ENCODE assay signal across 3 cellular contexts in the genomic region with DNA sequence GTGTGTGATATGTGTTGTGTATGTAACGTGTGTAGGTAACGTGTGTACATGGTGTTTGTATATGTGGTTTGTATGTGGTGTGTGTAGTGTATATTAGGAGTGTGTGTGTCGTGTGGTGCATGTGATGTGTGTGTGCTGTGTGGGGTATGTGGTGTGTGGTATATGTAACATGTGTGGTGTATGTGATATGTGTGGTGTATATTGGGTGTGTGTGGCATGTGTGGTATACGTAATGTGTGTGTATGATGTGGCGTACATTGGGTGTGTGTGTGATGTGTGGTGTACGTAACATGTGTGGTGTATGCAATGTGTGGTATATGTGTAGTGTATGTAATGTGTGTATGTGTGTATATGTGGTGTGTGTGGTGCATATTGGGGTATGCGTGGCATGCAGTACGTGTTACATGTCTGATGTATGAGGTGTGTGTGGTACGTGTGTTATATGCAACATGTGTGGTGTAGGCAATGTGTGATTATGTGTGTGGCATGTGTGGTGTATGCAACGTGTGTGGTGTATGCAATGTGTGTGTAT.
TF ChIP-seq lines count a peak whose summit lies in the region.

No MANE protein-coding gene starts in this region.

TF ChIP-seq in GM12891, 5 proteins besides CTCF, POLR2A, EP300 and RAD21:
- TF ChIP-seq TAF1 (IDR thresholded peaks at IDR 0.05; ENCODE audit: low read depth, low read length) (no peak), PAX5 (IDR thresholded peaks at IDR 0.05; ENCODE audit: insufficient read depth, low read length, severe bottlenecking) (no peak), POLR2AphosphoS5 (IDR thresholded peaks at IDR 0.05; ENCODE audit: low read depth, low read length) (no peak), POU2F2 (IDR thresholded peaks at IDR 0.05; ENCODE audit: low read depth, low read length) (no peak), SPI1 (IDR thresholded peaks at IDR 0.05; ENCODE audit: low read depth, low read length) (no peak)

TF ChIP-seq in IMR-90, 13 proteins besides CTCF, POLR2A, EP300 and RAD21:
- TF ChIP-seq SMC3 (IDR thresholded peaks at IDR 0.05; ENCODE audit: low read depth, low read length) = no peak
- TF ChIP-seq CHD1 (IDR thresholded peaks at IDR 0.05; ENCODE audit: low read depth, low read length) = no peak
- TF ChIP-seq BHLHE40 (IDR thresholded peaks at IDR 0.05; ENCODE audit: low read depth, low read length) = no peak
- TF ChIP-seq, protein P1, sequence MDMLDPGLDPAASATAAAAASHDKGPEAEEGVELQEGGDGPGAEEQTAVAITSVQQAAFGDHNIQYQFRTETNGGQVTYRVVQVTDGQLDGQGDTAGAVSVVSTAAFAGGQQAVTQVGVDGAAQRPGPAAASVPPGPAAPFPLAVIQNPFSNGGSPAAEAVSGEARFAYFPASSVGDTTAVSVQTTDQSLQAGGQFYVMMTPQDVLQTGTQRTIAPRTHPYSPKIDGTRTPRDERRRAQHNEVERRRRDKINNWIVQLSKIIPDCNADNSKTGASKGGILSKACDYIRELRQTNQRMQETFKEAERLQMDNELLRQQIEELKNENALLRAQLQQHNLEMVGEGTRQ (IDR thresholded peaks at IDR 0.05; ENCODE audit: low read depth, low read length) = no peak
- no peak for TF ChIP-seq NFE2L2 (IDR thresholded peaks at IDR 0.05; ENCODE audit: low read depth, low read length)
- no peak for TF ChIP-seq MAZ (IDR thresholded peaks at IDR 0.05; ENCODE audit: borderline replicate concordance, low read depth, low read length)
- TF ChIP-seq MAFK (IDR thresholded peaks at IDR 0.05; ENCODE audit: low read depth, low read length) = no peak
- TF ChIP-seq RFX5 (IDR thresholded peaks at IDR 0.05; ENCODE audit: low read depth, low read length) = no peak
- TF ChIP-seq MXI1 (IDR thresholded peaks at IDR 0.05; ENCODE audit: borderline replicate concordance, low read depth, low read length) = no peak
- TF ChIP-seq RCOR1 (IDR thresholded peaks at IDR 0.05; ENCODE audit: insufficient replicate concordance, low read length) = no peak
- TF ChIP-seq FOS (IDR thresholded peaks at IDR 0.05; ENCODE audit: low read depth, low read length) = no peak

TF ChIP-seq in H1, 55 proteins besides CTCF, POLR2A, EP300 and RAD21:
- TF ChIP-seq, protein P2, sequence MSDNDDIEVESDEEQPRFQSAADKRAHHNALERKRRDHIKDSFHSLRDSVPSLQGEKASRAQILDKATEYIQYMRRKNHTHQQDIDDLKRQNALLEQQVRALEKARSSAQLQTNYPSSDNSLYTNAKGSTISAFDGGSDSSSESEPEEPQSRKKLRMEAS (IDR thresholded peaks at IDR 0.05) = no peak
- TF ChIP-seq NRF1 (IDR thresholded peaks at IDR 0.05; ENCODE audit: low read depth, low read length) = no peak
- no peak for TF ChIP-seq GTF2F1 (IDR thresholded peaks at IDR 0.05; ENCODE audit: borderline replicate concordance, low read depth, low read length)
- TF ChIP-seq FOSL1 (IDR thresholded peaks at IDR 0.05; ENCODE audit: insufficient read depth, low read depth, low read length) = no peak
- no peak for TF ChIP-seq SP2 (IDR thresholded peaks at IDR 0.05; ENCODE audit: low read length)
- TF ChIP-seq ZNF274 (IDR thresholded peaks at IDR 0.05; ENCODE audit: borderline replicate concordance, extremely low read depth, low read length) = no peak
- no peak for TF ChIP-seq CEBPB (IDR thresholded peaks at IDR 0.05; ENCODE audit: low read depth, low read length)
- TF ChIP-seq, protein P1 (IDR thresholded peaks at IDR 0.05; ENCODE audit: low read length) = no peak
